15 cellular contexts compared by ENCODE assay signal in the genomic region with DNA sequence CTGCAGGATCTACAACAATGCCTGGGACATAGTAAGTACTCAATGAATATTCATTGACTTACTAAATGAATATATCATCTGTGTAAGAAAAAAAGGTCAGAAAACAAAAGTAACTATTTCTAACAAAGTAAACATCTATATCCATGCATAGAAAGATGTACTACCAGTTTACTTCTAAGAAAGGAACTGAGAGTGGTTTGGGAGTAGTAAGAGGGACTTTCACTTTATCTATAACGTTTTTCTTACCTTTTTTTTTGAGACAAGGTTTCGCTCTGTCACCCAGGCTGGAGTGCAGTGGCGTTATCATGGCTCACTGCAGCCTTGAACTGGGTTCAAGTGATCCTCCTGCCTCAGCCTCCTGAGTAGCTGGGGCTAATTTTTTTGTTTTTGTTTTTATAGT.
DNase-seq lines count a peak whose midpoint lies in the region; ATAC-seq, FAIRE-seq and TF ChIP-seq lines count a peak whose summit lies in the region.
"Had no signal": no experiment of that assay in that cellular context is flagged by ENCODE, and none has a peak within 500 bp of the region (broad histone marks: within the 10 kb centered on the region; RNA-seq: fewer than 3 reads in every experiment).

No MANE protein-coding gene starts in this region.

- no peak for TF ChIP-seq CTCF in GM10248 (IDR thresholded peaks at IDR 0.05; ENCODE audit: control extremely low read depth, extremely low read depth, low read depth, missing control alignments)

- CTCF ChIA-PET in GM10248 (lab: Yijun Ruan, JAX), result interaction anchor here (1.8 to 1.9 kb wide), 2 partner anchors 9 to 24 kb away, joined by 5 to 6 read pairs; no protein-coding TSS in a partner anchor

- DNase-seq in GM10248 (ENCODE audit: extremely low spot score) (peak; percentile 66), GM19239 (ENCODE audit: insufficient read length, low spot score) (no peak), NCI-H1694 treated with DMSO at 0.1 percent for 48 hours (lab: John Stamatoyannopoulos, UW) (no peak), NCI-H2227 (lab: John Stamatoyannopoulos, UW; ENCODE audit: unreplicated experiment) (no peak)
- no peak for DNase-seq in activated CD8-positive, alpha-beta memory T cell treated with anti-CD3 and anti-CD28 coated beads, Interleukin-2, amount 50 U/mL, for 48 hours
- DNase-seq in activated T-cell treated with anti-CD3 and anti-CD28 coated beads, Interleukin-2, amount 50 U/mL, for 48 hours, result no peak
- DNase-seq: activated T-cell treated with anti-CD3 and anti-CD28 coated beads, Interleukin-2, amount 50 U/mL, for 72 hours; effector CD8-positive, alpha-beta T cell; NCI-H524 treated with DMSO at 0.1 percent for 48 hours; posterior cingulate gyrus; SHP77; stimulated activated CD4-positive, alpha-beta T cell treated with anti-CD3 and anti-CD28 coated beads, Interleukin-4, amount 100 ng/mL, for 4 hours had no signal

- FAIRE-seq in GM19239 (lab: Jason Lieb, UNC), result peak; percentile 94
- FAIRE-seq: A204.1 had no signal

- peak; percentile 63 for ATAC-seq in HG02588 (IDR thresholded peaks at IDR 0.05; ENCODE audit: unreplicated experiment)
- peak; percentile 74 for ATAC-seq in HG03280 (IDR thresholded peaks at IDR 0.05; ENCODE audit: unreplicated experiment)

- POLR2A ChIA-PET in GM10248 (lab: Yijun Ruan, JAX), result interaction anchor here (1.0 kb wide), 1 partner anchor 99 kb away, joined by 3 read pairs; a partner anchor contains a TSS
